22 cellular contexts compared by ENCODE assay signal in the genomic region with DNA sequence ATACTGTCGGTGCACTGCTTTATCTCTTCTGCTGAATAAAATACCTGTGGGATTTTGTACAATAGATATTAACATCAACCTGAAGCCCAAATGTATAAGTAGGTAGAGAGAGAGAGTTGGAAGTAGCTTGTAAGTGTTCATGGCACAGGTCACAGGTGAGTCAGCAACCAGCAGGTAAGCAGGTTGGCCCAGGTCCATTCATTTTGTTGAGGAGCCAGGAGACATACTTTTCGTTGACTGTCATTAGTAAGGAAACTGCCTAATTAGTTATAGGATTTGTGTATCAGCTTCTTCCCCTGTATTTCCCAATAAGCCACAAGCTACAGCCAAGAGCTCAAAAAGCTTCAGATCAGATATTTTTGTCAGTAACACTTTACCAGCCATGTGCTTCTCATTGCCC.
"Had no signal": no experiment of that assay in that cellular context is flagged by ENCODE, and none has a peak within 500 bp of the region (broad histone marks: within the 10 kb centered on the region; RNA-seq: fewer than 3 reads in every experiment).

No MANE protein-coding gene starts in this region.

- DNase-seq: Kasumi-1, NCI-H1092, NCI-H1105 treated with DMSO at 0.1 percent for 48 hours, NCI-H1417 treated with DMSO at 0.1 percent for 48 hours, NCI-H146, NCI-H1694 treated with DMSO at 0.1 percent for 48 hours, NCI-H1930, NCI-H2081, NCI-H2107, NCI-H226, NCI-H446, NCI-H510A, NCI-H524 treated with DMSO at 0.1 percent for 48 hours, NCI-H69, NCI-H774, RPMI8226, SHP77 had no signal

- H3K4me3 ChIP-seq: K562 had no signal

- H3K27me3 Mint-ChIP-seq: IgD-negative memory B cell had no signal

- ATAC-seq: K562, SK-N-SH treated with all-trans-retinoic acid at 6 μM for 48 hours had no signal

- H3K27ac Mint-ChIP-seq: IgD-negative memory B cell had no signal

- H3K27ac ChIP-seq: HL-60, KMS-11 had no signal

- H3K4me3 Mint-ChIP-seq: IgD-negative memory B cell had no signal

- H3K4me1 Mint-ChIP-seq: IgD-negative memory B cell had no signal
